18 cellular contexts compared by ENCODE assay signal in the genomic region with DNA sequence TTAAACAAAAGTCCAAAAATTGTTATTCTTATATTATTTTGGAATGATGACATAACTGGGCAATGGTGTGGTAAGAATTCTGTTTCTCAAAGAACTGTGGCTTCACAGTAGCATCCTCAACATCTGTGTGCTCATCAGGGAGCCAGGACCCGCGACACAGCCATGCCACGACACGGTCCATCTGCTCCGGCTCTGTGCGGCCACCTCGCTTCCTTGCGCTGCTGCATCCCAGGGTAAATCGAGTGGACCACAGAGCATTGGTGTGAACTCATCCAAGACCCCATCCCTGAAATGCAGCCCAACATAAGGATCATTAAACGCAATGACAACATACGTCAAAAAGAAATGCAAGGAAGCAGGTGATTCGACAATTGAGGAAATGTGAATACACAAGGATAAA. TPM values are rescaled to one million over a fixed set of nuclear protein-coding genes. Genes with fewer than 3 reads are reported as not detected.
A peak's percentile ranks its signal among the peaks of the same experiment; 100 is the strongest.
DNase-seq lines count a peak whose midpoint lies in the region; TF ChIP-seq lines count a peak whose summit lies in the region.
"Had no signal": no experiment of that assay in that cellular context is flagged by ENCODE, and none has a peak within 500 bp of the region (broad histone marks: within the 10 kb centered on the region; RNA-seq: fewer than 3 reads in every experiment).

No MANE protein-coding gene starts in this region.

- H3K4me1 Mint-ChIP-seq in glutamatergic neuron (ENCODE audit: low read depth, unreplicated experiment): peaks cover 23% of the 10 kb centered on the region

- TF ChIP-seq CTCF in glutamatergic neuron (IDR thresholded peaks at IDR 0.05; ENCODE audit: partially characterized antibody, unreplicated experiment): no peak

- no peak overlapping the region for H3K27ac Mint-ChIP-seq in glutamatergic neuron (ENCODE audit: unreplicated experiment)
- H3K27ac Mint-ChIP-seq: CD14-positive monocyte had no signal

- DNase-seq in fibroblast of peridontal ligament (ENCODE audit: extremely low read depth) (peak; percentile 47), left kidney (ENCODE audit: low read depth, low spot score) (peak; percentile 35), glutamatergic neuron (no peak), DMS53 (lab: John Stamatoyannopoulos, UW) (no peak)
- DNase-seq in activated effector memory CD4-positive, alpha-beta T cell treated with anti-CD3 and anti-CD28 coated beads, Interleukin-2, amount 50 U/mL, for 16 hours: no peak
- DNase-seq: 8988T; ACHN; BE2C; C1 segment of cervical spinal cord; CD4-positive, alpha-beta memory T cell; CD4-positive, CD25-positive, alpha-beta regulatory T cell; COR-L47; DMS 273 treated with DMSO at 0.1 percent for 48 hours; DMS153; DMS79 treated with DMSO at 0.1 percent for 48 hours; GF-D8 had no signal

- peaks cover 3% of the 10 kb centered on the region for H3K9me3 Mint-ChIP-seq in glutamatergic neuron (ENCODE audit: unreplicated experiment)
- H3K9me3 Mint-ChIP-seq: CD14-positive monocyte; CD4-positive, alpha-beta memory T cell; CD4-positive, CD25-positive, alpha-beta regulatory T cell; CD8-positive, alpha-beta memory T cell had no signal

- no peak overlapping the region for H3K4me3 Mint-ChIP-seq in glutamatergic neuron (ENCODE audit: unreplicated experiment)
- H3K4me3 Mint-ChIP-seq: CD14-positive monocyte; CD4-positive, alpha-beta memory T cell; CD4-positive, CD25-positive, alpha-beta regulatory T cell; CD8-positive, alpha-beta memory T cell had no signal

- H3K36me3 Mint-ChIP-seq in glutamatergic neuron (ENCODE audit: unreplicated experiment): no peaks in the 10 kb centered on the region
- H3K36me3 Mint-ChIP-seq: CD14-positive monocyte; CD4-positive, alpha-beta memory T cell; CD4-positive, CD25-positive, alpha-beta regulatory T cell had no signal

- H3K27me3 Mint-ChIP-seq in glutamatergic neuron (ENCODE audit: unreplicated experiment): peaks cover 4% of the 10 kb centered on the region

RNA-seq across cellular contexts. Expression of a gene that starts 15.3 kb away (rescaled TPM):
- 3.2 TPM for total RNA-seq in glutamatergic neuron (ENCODE audit: unreplicated experiment)

Comparison
In these comparisons a context has a peak if more than half of its experiments do, and no peak if none do; other contexts are left out.
1. DNase-seq: peak in fibroblast of peridontal ligament (single experiment) and left kidney (single experiment); none in activated effector memory CD4-positive, alpha-beta T cell treated with anti-CD3 and anti-CD28 coated beads, Interleukin-2, amount 50 U/mL, for 16 hours (single experiment), glutamatergic neuron (single experiment) and DMS53 (single experiment).